Comparison of ENCODE assay signal across 12 cellular contexts in the genomic region with DNA sequence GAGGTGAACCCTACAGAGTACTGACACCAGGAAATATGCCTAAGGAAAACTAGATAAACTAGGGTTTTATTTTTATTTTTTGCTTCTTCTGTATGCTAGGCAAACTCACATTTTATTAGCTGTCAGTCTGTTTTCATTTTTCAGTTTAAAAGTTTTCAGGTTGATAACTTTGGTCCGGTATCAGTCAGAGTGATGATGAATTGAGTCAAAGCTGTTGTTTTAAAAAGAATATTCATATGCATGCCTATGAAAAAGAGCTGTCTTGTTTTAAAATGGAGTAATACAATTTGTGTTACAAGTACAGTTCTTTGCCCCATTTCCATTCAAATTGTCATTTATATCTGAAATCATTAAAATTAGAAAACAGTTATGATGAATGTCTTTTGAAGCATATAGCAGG. TPM values are rescaled to one million over a fixed set of nuclear protein-coding genes. Genes with fewer than 3 reads are reported as not detected.
DNase-seq lines count a peak whose midpoint lies in the region; ATAC-seq and TF ChIP-seq lines count a peak whose summit lies in the region.
"Had no signal": no experiment of that assay in that cellular context is flagged by ENCODE, and none has a peak within 500 bp of the region (broad histone marks: within the 10 kb centered on the region; RNA-seq: fewer than 3 reads in every experiment).

No MANE protein-coding gene starts in this region.

- no peaks in the 10 kb centered on the region for H3K36me3 ChIP-seq in mammary epithelial cell (ENCODE audit: insufficient read depth, low read length)
- H3K36me3 ChIP-seq in mesenchymal stem cell (ENCODE audit: control insufficient read depth in 1 of 2, insufficient read depth in 2 of 2, low read depth in 1 of 2, low read length in 2 of 2): no peaks in the 10 kb centered on the region

- H3K9me3 Mint-ChIP-seq in MCF 10A (ENCODE audit: unreplicated experiment) (no peaks in the 10 kb centered on the region), type B pancreatic cell (no peaks in the 10 kb centered on the region)

- H3K27ac ChIP-seq in mammary epithelial cell (ENCODE audit: insufficient read depth, low read depth, low read length): no peak overlapping the region
- peak overlapping the region; percentile 20 for H3K27ac ChIP-seq in mesenchymal stem cell (ENCODE audit: low read length, poor library complexity, severe bottlenecking)

- peak overlapping the region; percentile 51 for H2AK5ac ChIP-seq in mesenchymal stem cell (ENCODE audit: low read length, severe bottlenecking)

- peaks cover 2% of the 10 kb centered on the region for H3K79me1 ChIP-seq in mesenchymal stem cell (replicated peaks; ENCODE audit: low read length, poor library complexity, severe bottlenecking)

- H3K4me3 ChIP-seq in mammary epithelial cell (replicated peaks in 1 of 3; ENCODE audit: insufficient read depth in 1 of 3, low read depth in 2 of 3, low read length in 3 of 3): no peak overlapping the region
- H3K4me3 ChIP-seq in mesenchymal stem cell (ENCODE audit: insufficient read depth in 1 of 2, low read depth in 1 of 2, low read length in 2 of 2): no peak overlapping the region

- H3K27ac Mint-ChIP-seq in MCF 10A (ENCODE audit: low read depth, unreplicated experiment) (peak overlapping the region; percentile 52), T-helper 17 cell (peak overlapping the region; percentile 96), type B pancreatic cell (peak overlapping the region; percentile 61)
- H3K27ac Mint-ChIP-seq: activated CD8-positive, alpha-beta T cell treated with anti-CD3 and anti-CD28 coated beads, Interleukin-2, amount 10 ng/mL, durations not matched to agents 7 days and 5 days had no signal

- no peak overlapping the region for H3K9ac ChIP-seq in mammary epithelial cell (ENCODE audit: insufficient read depth, low read length)
- H3K9ac ChIP-seq in mesenchymal stem cell (ENCODE audit: low read length): peak overlapping the region; percentile 76

- H3K14ac ChIP-seq in mesenchymal stem cell (ENCODE audit: low read length in 2 of 2): no peak overlapping the region

- TF ChIP-seq CTCF in MCF 10A (IDR thresholded peaks at IDR 0.05; ENCODE audit: unreplicated experiment): no peak
- TF ChIP-seq CTCF in mammary epithelial cell (conservative IDR thresholded peaks at IDR 0.05 in 1 of 2, IDR thresholded peaks at IDR 0.05 in 1 of 2; ENCODE audit: extremely low read depth in 1 of 2, insufficient read depth in 1 of 2, low read depth in 1 of 2, low read length in 2 of 2): no peak
- TF ChIP-seq CTCF in type B pancreatic cell (conservative IDR thresholded peaks at IDR 0.05): no peak

- H4K91ac ChIP-seq in mesenchymal stem cell (ENCODE audit: low read length): peak overlapping the region; percentile 25

- H3K4ac ChIP-seq in mesenchymal stem cell (ENCODE audit: low read depth in 1 of 2, low read length in 2 of 2): no peak overlapping the region

- H3K18ac ChIP-seq in mesenchymal stem cell (ENCODE audit: low read depth in 1 of 2, low read length in 2 of 2): peak overlapping the region in 1 of 2 experiments; percentile 72

- POLR2A ChIA-PET in MCF 10A (lab: Yijun Ruan, JAX): interaction anchor here (0.8 to 3.5 kb wide), 8 partner anchors 9 to 567 kb away, joined by 3 to 34 read pairs (median 4); no protein-coding TSS in a partner anchor

- intact Hi-C loops in MCF 10A (cut with micrococcal nuclease): loop anchor here (1.0 to 5.0 kb wide), 2 partner anchors 439 to 568 kb away; no protein-coding TSS in a partner anchor
- intact Hi-C loops in mammary epithelial cell (cut with micrococcal nuclease): loop anchor here (1.0 to 5.0 kb wide), 2 partner anchors 568 to 636 kb away; no protein-coding TSS in a partner anchor

- no peaks in the 10 kb centered on the region for H3K27me3 Mint-ChIP-seq in MCF 10A (ENCODE audit: insufficient read depth, unreplicated experiment)
- H3K27me3 Mint-ChIP-seq in T-helper 17 cell: no peaks in the 10 kb centered on the region
- no peaks in the 10 kb centered on the region for H3K27me3 Mint-ChIP-seq in type B pancreatic cell

- peak; percentile 18 for ATAC-seq in T-helper 17 cell
- no peak for ATAC-seq in HG03460 (IDR thresholded peaks at IDR 0.05; ENCODE audit: unreplicated experiment)

- H2BK15ac ChIP-seq in mesenchymal stem cell (ENCODE audit: low read depth, poor library complexity, severe bottlenecking): no peak overlapping the region

- H3K4me2 ChIP-seq in mammary epithelial cell (ENCODE audit: insufficient read depth, low read depth, low read length) (no peak overlapping the region), mesenchymal stem cell (ENCODE audit: low read length, poor library complexity, severe bottlenecking) (no peak overlapping the region)

- DNase-seq in MCF 10A (ENCODE audit: unreplicated experiment) (no peak), mammary epithelial cell (no peak), T-helper 17 cell (no peak), mesenchymal stem cell (no peak), type B pancreatic cell (ENCODE audit: extremely low spot score, unreplicated experiment) (no peak), UCSD-AML1 (lab: John Stamatoyannopoulos, UW; ENCODE audit: unreplicated experiment) (no peak), NCI-H526 treated with DMSO at 0.1 percent for 48 hours (lab: John Stamatoyannopoulos, UW) (no peak)
- DNase-seq: activated CD8-positive, alpha-beta T cell treated with anti-CD3 and anti-CD28 coated beads, Interleukin-2, amount 10 ng/mL, durations not matched to agents 7 days and 5 days; NCI-H1048; NCI-H2227 treated with DMSO at 0.1 percent for 48 hours; stimulated activated CD8-positive, alpha-beta memory T cell treated with anti-CD3 and anti-CD28 coated beads, Interleukin-4, amount 100 ng/mL, for 48 hours had no signal

- peak overlapping the region in 1 of 2 experiments; percentile 0 for H2BK12ac ChIP-seq in mesenchymal stem cell (ENCODE audit: low read length in 2 of 2)

- H4K8ac ChIP-seq in mesenchymal stem cell (ENCODE audit: low read length): no peak overlapping the region

- H3K4me3 Mint-ChIP-seq in MCF 10A (ENCODE audit: unreplicated experiment) (no peak overlapping the region), T-helper 17 cell (peak overlapping the region; percentile 81), type B pancreatic cell (no peak overlapping the region)

- 96% methylated on average over 1 of the region's 1 CpG for WGBS in mammary epithelial cell (ENCODE audit: low coverage, missing lambda C conversion rate)
- 90% methylated on average over 1 of the region's 1 CpG for WGBS in mesenchymal stem cell

- CTCF ChIA-PET in MCF 10A (lab: Yijun Ruan, JAX) (interaction anchor here (0.6 to 13.8 kb wide), 37 partner anchors 11 to 1434 kb away, joined by 3 to 422 read pairs (median 4); no protein-coding TSS in a partner anchor), mammary epithelial cell (lab: Charles Lee; ENCODE audit: low non-redundant PET) (interaction anchor here (0.6 to 1.6 kb wide), 2 partner anchors 17 to 567 kb away, joined by 11 to 12 read pairs; no protein-coding TSS in a partner anchor)

- peaks cover 5% of the 10 kb centered on the region for H3K4me1 ChIP-seq in mammary epithelial cell (ENCODE audit: insufficient read depth, low read length)
- peaks cover 10% of the 10 kb centered on the region for H3K4me1 ChIP-seq in mesenchymal stem cell (ENCODE audit: control insufficient read depth, insufficient read depth, low read depth, low read length)

- no peaks in the 10 kb centered on the region for H4K20me1 ChIP-seq in mammary epithelial cell (ENCODE audit: insufficient read depth, low read length)

- peaks cover 97% of the 10 kb centered on the region for H3K79me2 ChIP-seq in mammary epithelial cell (ENCODE audit: insufficient read depth, low read length)

- H3K9me3 ChIP-seq in mammary epithelial cell (replicated peaks; ENCODE audit: insufficient read depth, low read length) (no peaks in the 10 kb centered on the region), T-helper 17 cell (ENCODE audit: control insufficient read depth, low read length, poor library complexity, severe bottlenecking) (no peaks in the 10 kb centered on the region), mesenchymal stem cell (ENCODE audit: control insufficient read depth, low read length) (no peaks in the 10 kb centered on the region)

- H3K23ac ChIP-seq in mesenchymal stem cell (ENCODE audit: low read length in 2 of 2): no peak overlapping the region

- no peaks in the 10 kb centered on the region for H3K36me3 Mint-ChIP-seq in MCF 10A (ENCODE audit: insufficient read depth, unreplicated experiment)
- H3K36me3 Mint-ChIP-seq in T-helper 17 cell (ENCODE audit: low read depth): no peaks in the 10 kb centered on the region
- H3K36me3 Mint-ChIP-seq in type B pancreatic cell: no peaks in the 10 kb centered on the region

- no peak overlapping the region for H2AFZ ChIP-seq in mammary epithelial cell (ENCODE audit: low read depth, low read length)
- no peak overlapping the region for H2AFZ ChIP-seq in mesenchymal stem cell (ENCODE audit: low read depth, low read length)

- peaks cover 32% of the 10 kb centered on the region for H3K4me1 Mint-ChIP-seq in MCF 10A (ENCODE audit: insufficient read depth, unreplicated experiment)
- peaks cover 81% of the 10 kb centered on the region for H3K4me1 Mint-ChIP-seq in T-helper 17 cell
- H3K4me1 Mint-ChIP-seq in type B pancreatic cell (ENCODE audit: unreplicated experiment): peaks cover 62% of the 10 kb centered on the region

- no peak overlapping the region for H2BK120ac ChIP-seq in mesenchymal stem cell (ENCODE audit: low read depth, low read length)

- no peaks in the 10 kb centered on the region for H3K27me3 ChIP-seq in mammary epithelial cell (ENCODE audit: insufficient read depth, low read length)
- no peaks in the 10 kb centered on the region for H3K27me3 ChIP-seq in mesenchymal stem cell (ENCODE audit: control insufficient read depth in 1 of 2, insufficient read depth in 1 of 2, low read length in 2 of 2)

- BruUV-seq in MCF 10A (replicated peaks; lab: Mats Ljungman, UMichigan) (no TSS peak), mammary epithelial cell (replicated peaks; lab: Mats Ljungman, UMichigan) (no TSS peak)

- H2BK5ac ChIP-seq in mesenchymal stem cell (ENCODE audit: low read depth, low read length, poor library complexity, severe bottlenecking): no peak overlapping the region

- in situ Hi-C loops in mammary epithelial cell (cut with MboI; ENCODE audit: low sequenced_read_pairs in 2 of 2): loop anchor here (5.0 kb wide), 2 partner anchors 561 to 566 kb away; no protein-coding TSS in a partner anchor

- dilution Hi-C loops in mammary epithelial cell (cut with HindIII; ENCODE audit: low sequenced_read_pairs): no loop called here

RNA-seq across cellular contexts. Expression of gene MAP3K1, which starts 22.6 kb away (rescaled TPM):
- total RNA-seq in MCF 10A (2022) (6.6 and 7.9 TPM in 2 replicates), mammary epithelial cell (10 to 100 TPM; 10.0 to 18.7 TPM), T-helper 17 cell (100 to 1,000 TPM in 1 of 2 donors, 10 to 100 TPM in 1; 99.2 to 120 TPM), type B pancreatic cell (ENCODE audit: low replicate concordance) (40.9 and 48.4 TPM in 2 replicates)
- polyA plus RNA-seq in mammary epithelial cell: 4.3 TPM
- 20.5 TPM for polyA minus RNA-seq in mammary epithelial cell
- 11.0 TPM for polyA plus RNA-seq in mesenchymal stem cell (2013, experiment 1 of 2)
- polyA plus RNA-seq in mesenchymal stem cell (2013, experiment 2 of 2): 10.8 TPM
